Comparison of ENCODE assay signal across 25 cellular contexts in genomic region chr12:47178014-47178413, GRCh38.
"Had no signal": no experiment of that assay in that cellular context is flagged by ENCODE, and none has a peak within 500 bp of the region (broad histone marks: within the 10 kb centered on the region; RNA-seq: fewer than 3 reads in every experiment).

No MANE protein-coding gene starts in this region.

- H3K27me3 Mint-ChIP-seq: naive thymus-derived CD4-positive, alpha-beta T cell; progenitor cell of endocrine pancreas; stimulated activated naive CD8-positive, alpha-beta T cell treated with anti-CD3 and anti-CD28 coated beads, Interleukin-15, Interleukin-2, amounts not matched to agents 100 ng/mL and 50 ng/mL, for 24 hours had no signal

- H3K4me3 Mint-ChIP-seq: mesothelial cell of epicardium; naive thymus-derived CD4-positive, alpha-beta T cell; nephron progenitor cell; neural progenitor cell; stimulated activated naive CD8-positive, alpha-beta T cell treated with anti-CD3 and anti-CD28 coated beads, Interleukin-15, Interleukin-2, amounts not matched to agents 100 ng/mL and 50 ng/mL, for 24 hours had no signal

- H3K36me3 ChIP-seq: left ventricle myocardium inferior, neural progenitor cell, ovary, suprapubic skin, thoracic aorta, upper lobe of right lung had no signal

- H3K36me3 Mint-ChIP-seq: mesothelial cell of epicardium, neural progenitor cell had no signal

- H3K9me3 ChIP-seq: left ventricle myocardium inferior, ovary, suprapubic skin, thoracic aorta, tibial artery, upper lobe of right lung had no signal

- H3K4me3 ChIP-seq: left ventricle myocardium inferior, lung, neural progenitor cell, ovary, skin epidermis, suprapubic skin, thoracic aorta, tibial artery, upper lobe of right lung had no signal

- H3K9me3 Mint-ChIP-seq: mesothelial cell of epicardium, nephron progenitor cell, neural progenitor cell had no signal

- H3K27me3 ChIP-seq: neural progenitor cell, ovary, suprapubic skin, tibial artery, upper lobe of right lung had no signal

- H3K27ac Mint-ChIP-seq: mesothelial cell of epicardium; nephron progenitor cell; neural progenitor cell; progenitor cell of endocrine pancreas; stimulated activated naive CD8-positive, alpha-beta T cell treated with anti-CD3 and anti-CD28 coated beads, Interleukin-15, Interleukin-2, amounts not matched to agents 100 ng/mL and 50 ng/mL, for 24 hours had no signal

- H3K4me1 ChIP-seq: left ventricle myocardium inferior, neural progenitor cell, suprapubic skin, tibial artery, upper lobe of right lung had no signal

- H3K4me1 Mint-ChIP-seq: mesothelial cell of epicardium, nephron progenitor cell, neural progenitor cell had no signal

- ATAC-seq: naive thymus-derived CD4-positive, alpha-beta T cell; right cardiac atrium; sciatic nerve; upper lobe of right lung had no signal

- DNase-seq: hypothalamus; islet precursor cell; left ventricle myocardium inferior; mesendoderm; naive thymus-derived CD4-positive, alpha-beta T cell; nephron progenitor cell; ovary; right cardiac atrium; stimulated activated CD4-positive, alpha-beta T cell treated with anti-CD3 and anti-CD28 coated beads, Interleukin-12 subunit alpha, Interleukin-12 subunit beta, amount 100 ng/mL, for 4 hours; stimulated activated CD4-positive, alpha-beta T cell treated with anti-CD3 and anti-CD28 coated beads, Interleukin-15, amount 100 ng/mL, for 24 hours; stimulated activated CD4-positive, alpha-beta T cell treated with anti-CD3 and anti-CD28 coated beads, Interleukin-2, amount 100 ng/mL, for 24 hours; stimulated activated CD4-positive, alpha-beta T cell treated with anti-CD3 and anti-CD28 coated beads, Interleukin-4, amount 100 ng/mL, for 1 hour; stimulated activated naive CD4-positive, alpha-beta T cell; tibial artery; trophoblast cell; upper lobe of right lung had no signal

- H3K27ac ChIP-seq: left ventricle myocardium inferior, neural progenitor cell, ovary, skin epidermis, suprapubic skin, thoracic aorta, tibial artery, upper lobe of right lung had no signal
